In genomic region chr11:63800921-63801320, GRCh38 we compare ENCODE assay signal across 2 cellular contexts.
TF ChIP-seq lines count a peak whose summit lies in the region.

No MANE protein-coding gene starts in this region.

TF ChIP-seq in HEK293, 187 proteins besides CTCF, POLR2A, EP300 and RAD21:
- TF ChIP-seq ZNF530 (tag by site-specific recombination; IDR thresholded peaks at IDR 0.05; ENCODE audit: low read depth) (no peak), ZNF366 (tag by site-specific recombination; conservative IDR thresholded peaks at IDR 0.05) (peak; percentile 96)

TF ChIP-seq in K562, 482 proteins besides CTCF, POLR2A, EP300 and RAD21:
- TF ChIP-seq TRIM24 (IDR thresholded peaks at IDR 0.05) (peak in 1 of 2 experiments; percentile 17; a peak in 1 of 4 replicates), ZNF512 (tag; IDR thresholded peaks at IDR 0.05) (peak; percentile 55), TOE1 (IDR thresholded peaks at IDR 0.05; ENCODE audit: borderline replicate concordance) (no peak), TOE1 (CRISPR knock-in tag; IDR thresholded peaks at IDR 0.05; ENCODE audit: borderline replicate concordance, low read depth) (no peak), OTX1 (CRISPR knock-in tag; IDR thresholded peaks at IDR 0.05) (no peak), HDAC1 (IDR thresholded peaks at IDR 0.05) (0 out of 4 replicates have a peak, but pooled peaks of 1 of the 2 experiments have one; percentile 12), TRIM28 (IDR thresholded peaks at IDR 0.05) (no peak), HDAC3 (IDR thresholded peaks at IDR 0.05; ENCODE audit: borderline replicate concordance, partially characterized antibody) (no peak), HEY1 (CRISPR knock-in tag; IDR thresholded peaks at IDR 0.05; ENCODE audit: borderline replicate concordance) (no peak), ZNF830 (CRISPR knock-in tag; IDR thresholded peaks at IDR 0.05) (no peak), NCOR1 (IDR thresholded peaks at IDR 0.05) (no peak), MAFF (IDR thresholded peaks at IDR 0.05; ENCODE audit: low read length) (no peak), SP2 (IDR thresholded peaks at IDR 0.05; ENCODE audit: extremely low read depth, low read depth, low read length, poor library complexity, severe bottlenecking) (no peak), EP400 (IDR thresholded peaks at IDR 0.05) (no peak)
- TF ChIP-seq, protein P1, sequence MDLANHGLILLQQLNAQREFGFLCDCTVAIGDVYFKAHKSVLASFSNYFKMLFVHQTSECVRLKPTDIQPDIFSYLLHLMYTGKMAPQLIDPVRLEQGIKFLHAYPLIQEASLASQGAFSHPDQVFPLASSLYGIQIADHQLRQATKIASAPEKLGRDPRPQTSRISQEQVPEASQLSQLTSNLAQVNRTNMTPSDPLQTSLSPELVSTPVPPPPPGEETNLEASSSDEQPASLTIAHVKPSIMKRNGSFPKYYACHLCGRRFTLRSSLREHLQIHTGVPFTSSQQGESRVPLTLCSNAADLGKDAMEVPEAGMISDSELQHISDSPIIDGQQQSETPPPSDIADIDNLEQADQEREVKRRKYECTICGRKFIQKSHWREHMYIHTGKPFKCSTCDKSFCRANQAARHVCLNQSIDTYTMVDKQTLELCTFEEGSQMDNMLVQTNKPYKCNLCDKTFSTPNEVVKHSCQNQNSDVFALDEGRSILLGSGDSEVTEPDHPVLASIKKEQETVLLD (IDR thresholded peaks at IDR 0.05), result no peak
